13 cellular contexts compared by ENCODE assay signal in genomic region chr12:24049101-24049500, GRCh38.
DNase-seq lines count a peak whose midpoint lies in the region; ATAC-seq and TF ChIP-seq lines count a peak whose summit lies in the region.
"Had no signal": no experiment of that assay in that cellular context is flagged by ENCODE, and none has a peak within 500 bp of the region (broad histone marks: within the 10 kb centered on the region; RNA-seq: fewer than 3 reads in every experiment).

No MANE protein-coding gene starts in this region.

- peak; percentile 55 for ATAC-seq in GM18909 (IDR thresholded peaks at IDR 0.05; ENCODE audit: poor library complexity, unreplicated experiment)
- ATAC-seq in HG03175 (IDR thresholded peaks at IDR 0.05; ENCODE audit: unreplicated experiment) = peak; percentile 61
- ATAC-seq: A549 had no signal

- no peak overlapping the region for H3K27ac ChIP-seq in sigmoid colon
- H3K27ac ChIP-seq: A549 had no signal

- no peaks in the 10 kb centered on the region for H3K36me3 ChIP-seq in sigmoid colon

- no peak for TF ChIP-seq POLR2A in sigmoid colon (IDR thresholded peaks at IDR 0.05)

- intact Hi-C loops in sigmoid colon (cut with DNase I) = no loop called here

- peaks cover 0 to 10% (median 0%) of the 10 kb centered on the region in 4 donors for H3K4me1 ChIP-seq in sigmoid colon
- H3K4me1 ChIP-seq: A549 had no signal

- no peak for TF ChIP-seq EP300 in sigmoid colon (IDR thresholded peaks at IDR 0.05)

- no peak for TF ChIP-seq CTCF in sigmoid colon (IDR thresholded peaks at IDR 0.05)

- no peak overlapping the region for H3K4me3 ChIP-seq in sigmoid colon
- H3K4me3 ChIP-seq: A549 had no signal

- H3K27me3 ChIP-seq in sigmoid colon = no peaks in the 10 kb centered on the region

- DNase-seq in OCI-M1 (lab: John Stamatoyannopoulos, UW) = peak; percentile 91
- DNase-seq in sigmoid colon = no peak
- no peak for DNase-seq in MV-4-11 (lab: John Stamatoyannopoulos, UW)
- DNase-seq in GM19238 (ENCODE audit: insufficient read length, low spot score) = no peak
- DNase-seq: Calu3; CD4-positive, CD25-positive, alpha-beta regulatory T cell; DMS 273 treated with DMSO at 0.1 percent for 48 hours; HCEC 1CT; HFFc6; Karpas-422 had no signal

- 56 to 83% methylated on average over 3 of the region's 3 CpGs for WGBS in sigmoid colon, 2 donors

- no peaks in the 10 kb centered on the region for H3K9me3 ChIP-seq in sigmoid colon
